13 cellular contexts compared by ENCODE assay signal in genomic region chr6:35972471-35972985, GRCh38. TPM values are rescaled to one million over a fixed set of nuclear protein-coding genes. Genes with fewer than 3 reads are reported as not detected.
DNase-seq lines count a peak whose midpoint lies in the region; ATAC-seq and TF ChIP-seq lines count a peak whose summit lies in the region.
"Had no signal": no experiment of that assay in that cellular context is flagged by ENCODE, and none has a peak within 500 bp of the region (broad histone marks: within the 10 kb centered on the region; RNA-seq: fewer than 3 reads in every experiment).

No MANE protein-coding gene starts in this region.

- intact Hi-C loops in right lobe of liver (cut with DNase I) (no loop called here), aorta (cut with DNase I) (no loop called here)
- intact Hi-C loops in naive thymus-derived CD4-positive, alpha-beta T cell (cut with micrococcal nuclease), result no loop called here

- H3K4me1 Mint-ChIP-seq in naive thymus-derived CD4-positive, alpha-beta T cell, result peaks cover 0 to 4% (median 0%) of the 10 kb centered on the region in 7 donors

- H3K4me1 ChIP-seq in right lobe of liver, result peaks cover 0 to 38% (median 10%) of the 10 kb centered on the region in 4 donors
- H3K4me1 ChIP-seq in aorta (ENCODE audit: control insufficient read depth in 1 of 2, insufficient read depth in 2 of 2, low read length in 2 of 2), result no peaks in the 10 kb centered on the region
- H3K4me1 ChIP-seq in naive thymus-derived CD4-positive, alpha-beta T cell (ENCODE audit: control insufficient read depth in 2 of 2, insufficient read depth in 2 of 2, low read length in 2 of 2), result no peaks in the 10 kb centered on the region

- DNase-seq in AG20443 (ENCODE audit: low spot score) (peak; percentile 18), HT-29 (ENCODE audit: low spot score) (peak; percentile 34), brain microvascular endothelial cell (no peak), right lobe of liver (peak in 1 of 3 donors; percentile 53), aorta (no peak), midbrain (lab: John Stamatoyannopoulos, UW) (no peak)
- no peak for DNase-seq in activated T-cell treated with anti-CD3 and anti-CD28 coated beads, Interleukin-2, amount 50 U/mL, for 48 hours
- no peak for DNase-seq in naive thymus-derived CD4-positive, alpha-beta T cell
- DNase-seq: foreskin melanocyte, KG1, NCI-H2227 treated with DMSO at 0.1 percent for 48 hours had no signal

- H3K4me3 Mint-ChIP-seq in naive thymus-derived CD4-positive, alpha-beta T cell, result no peak overlapping the region

- H3K4me3 ChIP-seq in brain microvascular endothelial cell (ENCODE audit: low read depth, low read length) (no peak overlapping the region), right lobe of liver (no peak overlapping the region), aorta (ENCODE audit: low read length in 2 of 2) (no peak overlapping the region)
- no peak overlapping the region for H3K4me3 ChIP-seq in naive thymus-derived CD4-positive, alpha-beta T cell (ENCODE audit: low read length)

- H3K36me3 ChIP-seq in brain microvascular endothelial cell (replicated peaks) (no peaks in the 10 kb centered on the region), right lobe of liver (no peaks in the 10 kb centered on the region), aorta (ENCODE audit: control insufficient read depth in 1 of 2, insufficient read depth in 2 of 2, low read length in 1 of 2) (no peaks in the 10 kb centered on the region)
- no peaks in the 10 kb centered on the region for H3K36me3 ChIP-seq in naive thymus-derived CD4-positive, alpha-beta T cell (ENCODE audit: control insufficient read depth in 2 of 3, insufficient read depth in 3 of 3, low read length in 3 of 3)

- in situ Hi-C loops in brain microvascular endothelial cell (cut with HindIII; ENCODE audit: low pct_ligation_motif_present, low sequenced_read_pairs), result no loop called here

- H3K9me3 Mint-ChIP-seq in naive thymus-derived CD4-positive, alpha-beta T cell, result no peaks in the 10 kb centered on the region
- H3K9me3 Mint-ChIP-seq: activated T-helper 2 cell treated with anti-CD3 and anti-CD28 coated beads, Interferon-gamma antibody, Interleukin-2, Interleukin-4, amounts not matched to agents 10 μg/mL and 5 μg/mL and 100 μg/mL, durations not matched to agents 14 hours and 24 hours and 36 hours had no signal

- CTCF ChIA-PET in naive thymus-derived CD4-positive, alpha-beta T cell (lab: Charles Lee), result no interaction called here

- H3K36me3 Mint-ChIP-seq in naive thymus-derived CD4-positive, alpha-beta T cell, result no peaks in the 10 kb centered on the region

- H3K27me3 ChIP-seq in brain microvascular endothelial cell (replicated peaks) (no peaks in the 10 kb centered on the region), right lobe of liver (no peaks in the 10 kb centered on the region), aorta (ENCODE audit: control insufficient read depth in 1 of 2, insufficient read depth in 2 of 2, low read length in 1 of 2) (no peaks in the 10 kb centered on the region)
- H3K27me3 ChIP-seq in naive thymus-derived CD4-positive, alpha-beta T cell (ENCODE audit: control insufficient read depth in 2 of 2, insufficient read depth in 2 of 2, low read length in 2 of 2), result no peaks in the 10 kb centered on the region

- H3K9me3 ChIP-seq in right lobe of liver (no peaks in the 10 kb centered on the region), aorta (ENCODE audit: control insufficient read depth, low read length) (no peaks in the 10 kb centered on the region)
- no peaks in the 10 kb centered on the region for H3K9me3 ChIP-seq in naive thymus-derived CD4-positive, alpha-beta T cell (ENCODE audit: control insufficient read depth in 2 of 3, low read length in 3 of 3)

- no peak for TF ChIP-seq POLR2A in right lobe of liver (IDR thresholded peaks at IDR 0.05)

- H3K27me3 Mint-ChIP-seq in naive thymus-derived CD4-positive, alpha-beta T cell, result peaks cover 0 to 3% (median 0%) of the 10 kb centered on the region in 5 donors

- H3K27ac ChIP-seq in brain microvascular endothelial cell (no peak overlapping the region), right lobe of liver (peak overlapping the region in 2 of 3 donors; percentile 87), aorta (ENCODE audit: low read depth in 1 of 2, low read length in 2 of 2) (no peak overlapping the region)
- H3K27ac ChIP-seq in naive thymus-derived CD4-positive, alpha-beta T cell (ENCODE audit: low read depth, low read length), result no peak overlapping the region

- TF ChIP-seq CTCF in brain microvascular endothelial cell (IDR thresholded peaks at IDR 0.05; ENCODE audit: low read depth, low read length, missing control alignments), result peak; percentile 29
- no peak for TF ChIP-seq CTCF in right lobe of liver (IDR thresholded peaks at IDR 0.05)

- 54% methylated on average over 4 of the region's 4 CpGs for whole genome bisulfite sequencing in right lobe of liver (ENCODE audit: insufficient coverage, low coverage, low lambda C conversion rate, missing lambda C conversion rate)
- WGBS in aorta, 2 donors, result 60% methylated on average over 4 of the region's 4 CpGs

- peak; percentile 12 to 45 (median 16) for ATAC-seq in right lobe of liver
- ATAC-seq in aorta (ENCODE audit: low FRiP score), result no peak
- no peak for ATAC-seq in naive thymus-derived CD4-positive, alpha-beta T cell
- ATAC-seq: activated CD4-positive, CD25-positive, alpha-beta regulatory T cell treated with anti-CD3 and anti-CD28 coated beads, Interleukin-2, amount 50 U/mL, for 24 hours had no signal

- POLR2A ChIA-PET in naive thymus-derived CD4-positive, alpha-beta T cell (lab: Charles Lee), result no interaction called here

- no peak overlapping the region for H3K27ac Mint-ChIP-seq in naive thymus-derived CD4-positive, alpha-beta T cell
- H3K27ac Mint-ChIP-seq: activated T-helper 2 cell treated with anti-CD3 and anti-CD28 coated beads, Interferon-gamma antibody, Interleukin-2, Interleukin-4, amounts not matched to agents 10 μg/mL and 5 μg/mL and 100 μg/mL, durations not matched to agents 14 hours and 24 hours and 36 hours had no signal

RNA-seq across cellular contexts. Expression of gene SRPK1, which starts 51.6 kb away (rescaled TPM):
- 50.7 and 59.8 TPM in 2 replicates for total RNA-seq in HT-29 (2014; rRNA removed; shearing (Covaris generic))
- total RNA-seq in right lobe of liver, result 10 to 100 TPM; 18.4 to 64.1 (median 26.4) TPM
- total RNA-seq in aorta, result 10 to 100 TPM; 26.1 to 29.7 TPM
- polyA plus RNA-seq in aorta, result 10 to 100 TPM in 1 of 2 donors, 1 to 10 TPM in 1; 9.7 to 14.8 TPM
- total RNA-seq in naive thymus-derived CD4-positive, alpha-beta T cell, result 10 to 100 TPM; 29.1 to 80.9 (median 42.1) TPM
- 10 to 100 TPM; 31.9 to 48.1 TPM for polyA plus RNA-seq in naive thymus-derived CD4-positive, alpha-beta T cell

RNA-seq across cellular contexts. Expression of gene SLC26A8, which starts 51.9 kb away (rescaled TPM):
- total RNA-seq in HT-29 (2014; rRNA removed; shearing (Covaris generic)), result not detected in 2 replicates
- total RNA-seq in right lobe of liver (under 1 TPM; 0.06 to 0.33 (median 0.09) TPM), aorta (under 1 TPM; 0.26 to 0.33 TPM)
- not detected for polyA plus RNA-seq in aorta
- under 1 TPM in 2 of 5 experiments, not detected in 3; 0.27 to 0.66 TPM for total RNA-seq in naive thymus-derived CD4-positive, alpha-beta T cell
- not detected for polyA plus RNA-seq in naive thymus-derived CD4-positive, alpha-beta T cell
- total RNA-seq: activated T-helper 2 cell treated with anti-CD3 and anti-CD28 coated beads, Interferon-gamma antibody, Interleukin-2, Interleukin-4, amounts not matched to agents 10 μg/mL and 5 μg/mL and 100 μg/mL, durations not matched to agents 14 hours and 24 hours and 36 hours had no signal

RNA-seq across cellular contexts. Expression of gene MAPK14, which starts 55.1 kb away (rescaled TPM):
- total RNA-seq in HT-29 (2014; rRNA removed; shearing (Covaris generic)), result 33.6 and 38.0 TPM in 2 replicates
- 10 to 100 TPM; 37.9 to 53.3 (median 45.3) TPM for total RNA-seq in right lobe of liver
- 10 to 100 TPM; 52.6 to 62.0 TPM for total RNA-seq in aorta
- 10 to 100 TPM; 19.8 to 24.5 TPM for polyA plus RNA-seq in aorta
- 10 to 100 TPM; 47.2 to 81.0 (median 62.6) TPM for total RNA-seq in naive thymus-derived CD4-positive, alpha-beta T cell
- 10 to 100 TPM; 43.2 to 59.6 TPM for polyA plus RNA-seq in naive thymus-derived CD4-positive, alpha-beta T cell

Comparison
In these comparisons a context has a peak if more than half of its experiments do, and no peak if none do; other contexts are left out.
1. DNase-seq: peak in AG20443 (single experiment) and HT-29 (single experiment); none in brain microvascular endothelial cell (single experiment), aorta (0 of 2), activated T-cell treated with anti-CD3 and anti-CD28 coated beads, Interleukin-2, amount 50 U/mL, for 48 hours (0 of 2), midbrain (single experiment) and naive thymus-derived CD4-positive, alpha-beta T cell (0 of 9).
2. H3K27ac ChIP-seq: peak in right lobe of liver (2 of 3); none in brain microvascular endothelial cell (single experiment), aorta (0 of 2) and naive thymus-derived CD4-positive, alpha-beta T cell (single experiment).
3. ATAC-seq: peak in right lobe of liver (4 of 4); none in aorta (single experiment) and naive thymus-derived CD4-positive, alpha-beta T cell (single experiment).